Comparison of ENCODE assay signal across 11 cellular contexts in the genomic region with DNA sequence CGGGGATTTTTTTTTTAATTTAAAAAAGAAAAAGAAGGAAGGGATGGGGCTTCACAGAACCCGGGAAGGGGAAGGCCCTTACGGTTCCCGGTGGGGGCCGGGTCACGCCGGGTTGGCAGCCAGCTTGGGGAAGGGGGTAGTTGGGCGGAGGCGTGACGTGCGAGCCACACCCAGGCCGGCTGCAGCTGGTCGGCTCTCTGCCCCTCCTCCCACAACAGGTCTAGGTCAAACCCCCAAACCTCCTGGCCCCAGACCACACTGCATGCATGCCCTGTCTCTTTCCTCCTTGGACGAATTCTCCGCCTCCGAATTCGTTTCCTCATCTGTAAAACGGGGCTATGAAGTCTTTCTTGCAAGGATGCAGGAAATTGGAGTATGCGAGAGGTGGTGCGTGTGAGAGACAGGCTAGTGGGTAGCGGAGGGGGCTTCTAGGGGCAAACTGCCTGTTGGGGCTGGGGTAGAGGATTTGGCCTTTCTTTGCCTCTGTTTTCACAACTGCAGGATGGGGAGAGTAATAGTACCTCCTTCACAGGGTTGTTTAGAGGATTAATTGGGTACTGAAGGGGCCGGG. TPM values are rescaled to one million over a fixed set of nuclear protein-coding genes. Genes with fewer than 3 reads are reported as not detected.
DNase-seq lines count a peak whose midpoint lies in the region; FAIRE-seq and TF ChIP-seq lines count a peak whose summit lies in the region.
"Had no signal": no experiment of that assay in that cellular context is flagged by ENCODE, and none has a peak within 500 bp of the region (broad histone marks: within the 10 kb centered on the region; RNA-seq: fewer than 3 reads in every experiment).

No MANE protein-coding gene starts in this region.

- DNase-seq in CD1c-positive myeloid dendritic cell (ENCODE audit: extremely low spot score) (peak; percentile 89), H1 (ENCODE audit: low read depth in 1 of 2, low spot score in 2 of 2) (peak in 1 of 2 experiments; percentile 70), DMS53 (lab: John Stamatoyannopoulos, UW) (no peak), NCI-H1048 (lab: John Stamatoyannopoulos, UW) (no peak), hepatic stellate cell (ENCODE audit: low spot score) (no peak), endothelial cell (ENCODE audit: low spot score) (no peak)
- DNase-seq: DMS79 treated with DMSO at 0.1 percent for 48 hours, NCI-H1436 had no signal

- no peak for TF ChIP-seq CTCF in H1 (IDR thresholded peaks at IDR 0.05; ENCODE audit: control extremely low read depth in 1 of 3, insufficient read depth in 1 of 3, low read depth in 1 of 3, low read length in 3 of 3)
- TF ChIP-seq CTCF in endothelial cell (IDR thresholded peaks at IDR 0.05; ENCODE audit: unreplicated experiment) = no peak

- 34% methylated on average over 14 of the region's 22 CpGs; no CpG with 5 or more reads in 1 of the 2 experiments for WGBS in H1 (ENCODE audit: extremely low coverage in 1 of 2, insufficient coverage in 1 of 2, insufficient read length in 1 of 2, insufficient replicate concordance in 2 of 2, low coverage in 1 of 2, low lambda C conversion rate in 2 of 2, missing lambda C conversion rate in 1 of 2), 2 experiments

- H3K18ac ChIP-seq in H1 (ENCODE audit: extremely low read depth, low read length) = no peak overlapping the region

- H3K27ac Mint-ChIP-seq in endothelial cell (ENCODE audit: unreplicated experiment) = no peak overlapping the region
- H3K27ac Mint-ChIP-seq: nephron had no signal

- H3K4me1 ChIP-seq in HUES6 (ENCODE audit: control insufficient read depth, insufficient read depth, low read length) (no peaks in the 10 kb centered on the region), H1 (replicated peaks in 1 of 4; ENCODE audit: control insufficient read depth in 3 of 4, insufficient read depth in 4 of 4, low read length in 3 of 4) (peaks cover 2 to 10% (median 6%) of the 10 kb centered on the region in 4 experiments; a peak in 5 of 7 replicates), muscle layer of duodenum (ENCODE audit: control insufficient read depth in 1 of 2, insufficient read depth in 2 of 2, low read length in 2 of 2) (peaks cover 0 to 14% of the 10 kb centered on the region in 2 donors)

- no peaks in the 10 kb centered on the region for H4K20me1 ChIP-seq in H1 (replicated peaks in 1 of 2; ENCODE audit: control insufficient read depth in 1 of 2, insufficient read depth in 2 of 2, low read length in 2 of 2)

- no peak overlapping the region for H3K14ac ChIP-seq in H1 (ENCODE audit: insufficient read length)

- H3K4me3 Mint-ChIP-seq in endothelial cell (ENCODE audit: unreplicated experiment) = no peak overlapping the region

- peaks cover 15% of the 10 kb centered on the region for H3K27me3 Mint-ChIP-seq in endothelial cell (ENCODE audit: unreplicated experiment)

- peaks cover 8% of the 10 kb centered on the region; the same call in 1 of the 2 replicates for H3K23me2 ChIP-seq in H1 (ENCODE audit: low read depth, low read length)

- H3K79me2 ChIP-seq in H1 (ENCODE audit: control insufficient read depth in 1 of 2, insufficient read depth in 2 of 2, low read length in 2 of 2) = no peaks in the 10 kb centered on the region

- H2AK5ac ChIP-seq in H1 (ENCODE audit: low read depth, low read length) = no peak overlapping the region

- H3K4me3 ChIP-seq in HUES6 (ENCODE audit: low read depth, low read length) (peak overlapping the region; percentile 66), H1 (ENCODE audit: extremely low read depth in 1 of 4, insufficient read depth in 2 of 4, low read depth in 3 of 4, low read length in 4 of 4) (peak overlapping the region; percentile 35 to 75 (median 66); a peak in 7 of 8 replicates), muscle layer of duodenum (ENCODE audit: low read depth in 1 of 2, low read length in 2 of 2) (peak overlapping the region; percentile 48 to 58)

- H2BK5ac ChIP-seq in H1 (ENCODE audit: low read depth, low read length) = no peak overlapping the region

- no peak overlapping the region for H4K8ac ChIP-seq in H1 (ENCODE audit: extremely low read depth, insufficient read depth, low read length)

- H3K9ac ChIP-seq in HUES6 (ENCODE audit: low read length) (no peak overlapping the region), H1 (replicated peaks in 1 of 4; ENCODE audit: extremely low read depth in 1 of 4, low read depth in 3 of 4, low read length in 3 of 4) (peak overlapping the region in 2 of 4 experiments; percentile 14 to 17; a peak in 1 of 7 replicates)

- peak in 1 of 2 experiments; percentile 67; a peak in 1 of 3 replicates for TF ChIP-seq EP300 in H1 (IDR thresholded peaks at IDR 0.05; ENCODE audit: borderline replicate concordance in 1 of 2, low read depth in 2 of 2, low read length in 2 of 2)

- no peak overlapping the region for H4K91ac ChIP-seq in H1 (replicated peaks; ENCODE audit: insufficient read length, low read length)

- H2BK120ac ChIP-seq in H1 (replicated peaks; ENCODE audit: low read depth, low read length) = no peak overlapping the region

- no peaks in the 10 kb centered on the region for H3K79me1 ChIP-seq in H1 (ENCODE audit: low read depth, low read length)

- no peak for TF ChIP-seq RAD21 in H1 (IDR thresholded peaks at IDR 0.05 in 1 of 2, conservative IDR thresholded peaks at IDR 0.05 in 1 of 2; ENCODE audit: low read depth in 2 of 2, low read length in 2 of 2)

- no peak overlapping the region for H4K5ac ChIP-seq in H1 (ENCODE audit: insufficient read length, low read depth, low read length)

- H2BK15ac ChIP-seq in H1 (ENCODE audit: low read length) = peak overlapping the region; percentile 48; the same call in 1 of the 2 replicates

- H3K36me3 Mint-ChIP-seq in endothelial cell (ENCODE audit: low read depth, unreplicated experiment) = no peaks in the 10 kb centered on the region

- no peak overlapping the region for H3K23ac ChIP-seq in H1 (ENCODE audit: insufficient read length)

- peak; percentile 77 for FAIRE-seq in H1 (lab: Jason Lieb, UNC)

- TF ChIP-seq POLR2A in H1 (IDR thresholded peaks at IDR 0.05; ENCODE audit: control extremely low read depth in 1 of 2, low read depth in 2 of 2, low read length in 2 of 2) = no peak; a peak in 1 of 3 replicates

- no peak overlapping the region for H2BK12ac ChIP-seq in H1 (ENCODE audit: low read depth, low read length)

- H3K9me3 ChIP-seq in HUES6 (ENCODE audit: control insufficient read depth, insufficient read depth, low read depth, low read length) (peaks cover 12% of the 10 kb centered on the region), H1 (ENCODE audit: insufficient read depth in 2 of 2, low read depth in 1 of 2, low read length in 1 of 2) (no peaks in the 10 kb centered on the region), muscle layer of duodenum (ENCODE audit: control insufficient read depth in 1 of 2, low read length in 2 of 2) (no peaks in the 10 kb centered on the region)

- H2BK20ac ChIP-seq in H1 (ENCODE audit: low read length) = no peak overlapping the region

- H3K27ac ChIP-seq in HUES6 (ENCODE audit: low read depth, low read length) (no peak overlapping the region), H1 (ENCODE audit: low read depth, low read length) (no peak overlapping the region), muscle layer of duodenum (ENCODE audit: low read length) (no peak overlapping the region)

- H3K27me3 ChIP-seq in HUES6 (ENCODE audit: control insufficient read depth, insufficient read depth, low read length) (peaks cover 47% of the 10 kb centered on the region), H1 (replicated peaks in 1 of 4; ENCODE audit: control insufficient read depth in 3 of 4, extremely low read depth in 1 of 4, insufficient read depth in 3 of 4, low read length in 3 of 4) (peaks cover 3 to 45% (median 33%) of the 10 kb centered on the region in 4 experiments), muscle layer of duodenum (ENCODE audit: low read depth, low read length) (peaks cover 24% of the 10 kb centered on the region)

- CTCF ChIA-PET in H1 (lab: Charles Lee; ENCODE audit: partially characterized antibody) = interaction anchor here (0.6 to 2.2 kb wide), 4 partner anchors 18 to 206 kb away, joined by 3 to 5 read pairs (median 4); no protein-coding TSS in a partner anchor

- no peak overlapping the region for H3K56ac ChIP-seq in H1 (replicated peaks; ENCODE audit: insufficient read length, low read depth, low read length)

- POLR2A ChIA-PET in H1 (lab: Charles Lee; ENCODE audit: partially characterized antibody) = interaction anchor here (0.6 to 1.3 kb wide), 3 partner anchors 13 to 37 kb away, joined by 3 to 4 read pairs (median 3); no protein-coding TSS in a partner anchor

- H2AFZ ChIP-seq in H1 (ENCODE audit: low read length) = no peak overlapping the region; the same call in 1 of the 2 replicates

- no peak overlapping the region for H3K4ac ChIP-seq in H1 (replicated peaks; ENCODE audit: insufficient read length, low read depth, low read length)

- H3K36me3 ChIP-seq in HUES6 (ENCODE audit: control insufficient read depth, insufficient read depth, low read length) (no peaks in the 10 kb centered on the region), H1 (ENCODE audit: control insufficient read depth in 2 of 4, insufficient read depth in 4 of 4, low read length in 3 of 4) (no peaks in the 10 kb centered on the region), muscle layer of duodenum (ENCODE audit: control insufficient read depth in 1 of 2, insufficient read depth in 2 of 2, low read length in 2 of 2) (no peaks in the 10 kb centered on the region)

- peak overlapping the region; percentile 62 to 79 for H3K4me2 ChIP-seq in H1 (ENCODE audit: insufficient read depth in 1 of 2, low read depth in 2 of 2, low read length in 2 of 2)

- no peaks in the 10 kb centered on the region for H3K9me3 Mint-ChIP-seq in endothelial cell (ENCODE audit: unreplicated experiment)

- peaks cover 9% of the 10 kb centered on the region for H3K4me1 Mint-ChIP-seq in endothelial cell (ENCODE audit: unreplicated experiment)

RNA-seq across cellular contexts. Expression of a gene that starts 0.8 kb away (rescaled TPM):
- total RNA-seq in H1 (2021; fragmentation: NEBNext Ultra II Directional; extraction: Animal tissue kit (Norgen Biotek cat#: 25700)) = 0.37 and 0.82 TPM in 2 replicates
- polyA plus RNA-seq in H1 (2011; rRNA removed) = 4.3 and 4.4 TPM in 2 replicates
- polyA plus RNA-seq in H1 (2011; cell fraction: cytosol; rRNA removed) = 4.6 TPM
- 4.5 TPM for polyA plus RNA-seq in H1 (2011; cell fraction: nucleus; rRNA removed)
- 3.0 to 5.6 TPM (median 4.3 TPM) in 4 replicates for polyA plus RNA-seq in H1 (2012, experiment 1 of 2)
- polyA plus RNA-seq in H1 (2012, experiment 2 of 2) = 3.6 TPM
- 0.30 TPM for polyA plus RNA-seq in H1 (2013, experiment 1 of 2)
- polyA plus RNA-seq in H1 (2013, experiment 2 of 2) = 0.37 TPM
- 3.5 and 4.4 TPM in 2 replicates for polyA minus RNA-seq in H1 (2011; rRNA and poly(A)+ RNA removed)
- polyA minus RNA-seq in H1 (2011; cell fraction: cytosol; rRNA and poly(A)+ RNA removed) = 2.6 TPM
- 1.6 TPM for polyA minus RNA-seq in H1 (2011; cell fraction: nucleus; rRNA and poly(A)+ RNA removed)
- total RNA-seq in endothelial cell (ENCODE audit: unreplicated experiment) = 0.54 TPM

RNA-seq across cellular contexts. Expression of a gene that starts 42.6 kb away (rescaled TPM):
- 5.5 and 6.0 TPM in 2 replicates for total RNA-seq in H1 (2021; fragmentation: NEBNext Ultra II Directional; extraction: Animal tissue kit (Norgen Biotek cat#: 25700))
- 15.8 and 23.1 TPM in 2 replicates for polyA plus RNA-seq in H1 (2011; rRNA removed)
- 16.4 TPM for polyA plus RNA-seq in H1 (2011; cell fraction: cytosol; rRNA removed)
- 18.8 TPM for polyA plus RNA-seq in H1 (2011; cell fraction: nucleus; rRNA removed)
- polyA plus RNA-seq in H1 (2012, experiment 1 of 2) = 6.0 to 15.5 TPM (median 12.7 TPM) in 4 replicates
- 11.1 TPM for polyA plus RNA-seq in H1 (2012, experiment 2 of 2)
- 4.5 TPM for polyA plus RNA-seq in H1 (2013, experiment 1 of 2)
- 3.6 TPM for polyA plus RNA-seq in H1 (2013, experiment 2 of 2)
- polyA minus RNA-seq in H1 (2011; rRNA and poly(A)+ RNA removed) = 9.2 and 11.2 TPM in 2 replicates
- polyA minus RNA-seq in H1 (2011; cell fraction: cytosol; rRNA and poly(A)+ RNA removed) = 9.8 TPM
- polyA minus RNA-seq in H1 (2011; cell fraction: nucleus; rRNA and poly(A)+ RNA removed) = 9.6 TPM
- total RNA-seq in endothelial cell (ENCODE audit: unreplicated experiment) = 27.2 TPM

RNA-seq across cellular contexts. Expression of a gene that starts 56.6 kb away (rescaled TPM):
- 38.4 and 40.5 TPM in 2 replicates for total RNA-seq in H1 (2021; fragmentation: NEBNext Ultra II Directional; extraction: Animal tissue kit (Norgen Biotek cat#: 25700))
- 68.7 and 72.0 TPM in 2 replicates for polyA plus RNA-seq in H1 (2011; rRNA removed)
- 63.3 TPM for polyA plus RNA-seq in H1 (2011; cell fraction: cytosol; rRNA removed)
- 96.5 TPM for polyA plus RNA-seq in H1 (2011; cell fraction: nucleus; rRNA removed)
- polyA plus RNA-seq in H1 (2012, experiment 1 of 2) = 51.4 to 59.5 TPM (median 54.3 TPM) in 4 replicates
- 40.2 TPM for polyA plus RNA-seq in H1 (2012, experiment 2 of 2)
- polyA plus RNA-seq in H1 (2013, experiment 1 of 2) = 80.9 TPM
- 72.3 TPM for polyA plus RNA-seq in H1 (2013, experiment 2 of 2)
- 102 and 111 TPM in 2 replicates for polyA minus RNA-seq in H1 (2011; rRNA and poly(A)+ RNA removed)
- 55.7 TPM for polyA minus RNA-seq in H1 (2011; cell fraction: cytosol; rRNA and poly(A)+ RNA removed)
- polyA minus RNA-seq in H1 (2011; cell fraction: nucleus; rRNA and poly(A)+ RNA removed) = 83.1 TPM
- total RNA-seq in endothelial cell (ENCODE audit: unreplicated experiment) = 46.0 TPM
